4 cellular contexts compared by ENCODE assay signal in genomic region chr4:77570508-77571214, GRCh38. TPM values are rescaled to one million over a fixed set of nuclear protein-coding genes. Genes with fewer than 3 reads are reported as not detected.
"Had no signal": no experiment of that assay in that cellular context is flagged by ENCODE, and none has a peak within 500 bp of the region (broad histone marks: within the 10 kb centered on the region; RNA-seq: fewer than 3 reads in every experiment).

No MANE protein-coding gene starts in this region.

RNA-seq across cellular contexts. Expression of gene CXCL13, which starts 35.0 kb away (rescaled TPM):
- total RNA-seq: temporal lobe, thoracic aorta, upper lobe of right lung, vagina had no signal
